18 cellular contexts compared by ENCODE assay signal in the genomic region with DNA sequence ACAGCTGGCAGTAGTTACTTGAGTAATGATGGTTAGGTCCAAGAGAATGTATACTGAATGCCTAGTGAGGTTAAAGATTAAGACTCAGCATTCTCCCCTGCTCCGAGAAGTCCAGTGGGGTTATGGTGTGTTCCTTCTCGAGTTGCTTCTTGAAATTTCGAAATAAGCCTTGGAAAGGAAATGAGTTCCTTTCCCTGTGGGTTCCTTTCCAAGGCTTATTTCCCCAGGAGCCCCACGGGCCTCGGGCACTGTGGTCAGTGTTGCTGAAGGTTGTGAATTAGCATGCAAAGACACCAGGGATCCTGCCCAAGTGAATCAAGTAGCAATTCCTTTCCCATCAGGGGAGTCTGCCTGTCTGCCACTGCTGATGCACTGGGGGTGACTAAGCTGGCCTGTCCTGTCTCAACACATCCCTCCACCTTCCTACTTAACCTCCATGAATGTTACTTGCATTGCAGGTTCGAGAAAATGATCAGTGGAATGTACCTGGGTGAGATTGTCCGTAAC. TPM values are rescaled to one million over a fixed set of nuclear protein-coding genes. Genes with fewer than 3 reads are reported as not detected.
DNase-seq lines count a peak whose midpoint lies in the region; ATAC-seq, FAIRE-seq and TF ChIP-seq lines count a peak whose summit lies in the region.
"Had no signal": no experiment of that assay in that cellular context is flagged by ENCODE, and none has a peak within 500 bp of the region (broad histone marks: within the 10 kb centered on the region; RNA-seq: fewer than 3 reads in every experiment).

No MANE protein-coding gene starts in this region.

- H3K9ac ChIP-seq in IMR-90 (ENCODE audit: low read depth, low read length) (peak overlapping the region; percentile 16; the same call in 1 of the 2 replicates), mammary epithelial cell (ENCODE audit: insufficient read depth, low read length) (no peak overlapping the region), keratinocyte (ENCODE audit: control insufficient read depth, extremely low read depth, insufficient read depth, low read length) (peak overlapping the region; percentile 71)

- H3K36me3 ChIP-seq in IMR-90 (ENCODE audit: control insufficient read depth, insufficient read depth, low read length) (peaks cover 71% of the 10 kb centered on the region), mammary epithelial cell (ENCODE audit: insufficient read depth, low read length) (peaks cover 41% of the 10 kb centered on the region), keratinocyte (ENCODE audit: control insufficient read depth in 2 of 2, extremely low read depth in 1 of 2, insufficient read depth in 2 of 2, low read length in 2 of 2) (peaks cover 35 to 49% of the 10 kb centered on the region in 2 experiments)
- H3K36me3 ChIP-seq: right atrium auricular region had no signal

- TF ChIP-seq POLR2A in IMR-90 (IDR thresholded peaks at IDR 0.05; ENCODE audit: low read depth, low read length) = no peak

- H2BK15ac ChIP-seq in IMR-90 (ENCODE audit: low read depth, low read length) = peak overlapping the region; percentile 73; the same call in 2 of the 3 replicates

- in situ Hi-C loops in IMR-90 (cut with MboI; ENCODE audit: low sequenced_read_pairs) (no loop called here), mammary epithelial cell (cut with MboI; ENCODE audit: low sequenced_read_pairs in 2 of 2) (no loop called here)

- BruUV-seq in IMR-90 (replicated peaks; lab: Mats Ljungman, UMichigan) (no TSS peak), mammary epithelial cell (replicated peaks; lab: Mats Ljungman, UMichigan) (no TSS peak)

- H4K5ac ChIP-seq in IMR-90 (ENCODE audit: low read depth, low read length) = peak overlapping the region; percentile 41

- peak overlapping the region; percentile 79 for H3K27ac ChIP-seq in IMR-90 (ENCODE audit: insufficient read depth, low read length)
- peak overlapping the region; percentile 69 for H3K27ac ChIP-seq in mammary epithelial cell (ENCODE audit: insufficient read depth, low read depth, low read length)
- peak overlapping the region; percentile 89 for H3K27ac ChIP-seq in keratinocyte (ENCODE audit: control insufficient read depth, insufficient read depth, low read length)
- H3K27ac ChIP-seq in caudate nucleus (ENCODE audit: low read depth, low read length) = no peak overlapping the region
- H3K27ac ChIP-seq: right atrium auricular region had no signal

- H3K14ac ChIP-seq in IMR-90 (replicated peaks; ENCODE audit: low read depth, low read length) = peak overlapping the region; percentile 75

- peak overlapping the region; percentile 93 for H2AK5ac ChIP-seq in IMR-90 (ENCODE audit: low read depth, low read length)

- CTCF ChIA-PET in IMR-90 (lab: Yijun Ruan, JAX) = no interaction called here
- CTCF ChIA-PET in mammary epithelial cell (lab: Charles Lee; ENCODE audit: low non-redundant PET) = no interaction called here

- ATAC-seq in IMR-90 (ENCODE audit: low read depth) (peak; percentile 67), HG02798 (IDR thresholded peaks at IDR 0.05; ENCODE audit: poor library complexity, unreplicated experiment) (no peak)
- ATAC-seq: left lobe of liver, natural killer cell had no signal

- peak overlapping the region; percentile 74 for H2AK9ac ChIP-seq in IMR-90 (replicated peaks; ENCODE audit: low read depth, low read length, poor library complexity)

- H2BK5ac ChIP-seq in IMR-90 (ENCODE audit: low read depth, low read length, poor library complexity, severe bottlenecking) = peak overlapping the region; percentile 95

- H3K79me1 ChIP-seq in IMR-90 (ENCODE audit: low read depth in 1 of 2, low read length in 2 of 2) = peaks cover 4 to 17% of the 10 kb centered on the region in 2 experiments; a peak in 3 of 4 replicates

- H3K4ac ChIP-seq in IMR-90 (ENCODE audit: low read depth, low read length) = peak overlapping the region; percentile 92

- peaks cover 16% of the 10 kb centered on the region for H3K4me1 ChIP-seq in IMR-90 (ENCODE audit: control insufficient read depth, insufficient read depth, low read length)
- H3K4me1 ChIP-seq in mammary epithelial cell (ENCODE audit: insufficient read depth, low read length) = peaks cover 39% of the 10 kb centered on the region
- peaks cover 30% of the 10 kb centered on the region for H3K4me1 ChIP-seq in keratinocyte (ENCODE audit: control insufficient read depth, extremely low read depth, insufficient read depth, low read length)
- H3K4me1 ChIP-seq: right atrium auricular region had no signal

- no peak for TF ChIP-seq RAD21 in IMR-90 (IDR thresholded peaks at IDR 0.05; ENCODE audit: low read length)

- H3K4me2 ChIP-seq in IMR-90 (ENCODE audit: low read depth, low read length) = peak overlapping the region; percentile 6; the same call in 1 of the 2 replicates
- H3K4me2 ChIP-seq in mammary epithelial cell (ENCODE audit: insufficient read depth, low read depth, low read length) = peak overlapping the region; percentile 76
- H3K4me2 ChIP-seq in keratinocyte (ENCODE audit: control insufficient read depth, extremely low read depth, insufficient read depth, low read depth, low read length) = peak overlapping the region; percentile 95

- POLR2A ChIA-PET in IMR-90 (lab: Charles Lee; ENCODE audit: unreplicated experiment) = no interaction called here

- TF ChIP-seq CTCF in AG09319 (IDR thresholded peaks at IDR 0.05; ENCODE audit: low read depth, low read length) = no peak
- TF ChIP-seq CTCF in IMR-90 (conservative IDR thresholded peaks at IDR 0.05; ENCODE audit: low read depth, low read length) = no peak
- no peak for TF ChIP-seq CTCF in mammary epithelial cell (conservative IDR thresholded peaks at IDR 0.05 in 1 of 2, IDR thresholded peaks at IDR 0.05 in 1 of 2; ENCODE audit: extremely low read depth in 1 of 2, insufficient read depth in 1 of 2, low read depth in 1 of 2, low read length in 2 of 2)
- TF ChIP-seq CTCF in keratinocyte (optimal IDR thresholded peaks at IDR 0.05 in 1 of 3, IDR thresholded peaks at IDR 0.05 in 1 of 3, conservative IDR thresholded peaks at IDR 0.05 in 1 of 3; ENCODE audit: extremely low read depth in 1 of 3, insufficient read depth in 2 of 3, low read length in 3 of 3) = no peak

- peaks cover 30% of the 10 kb centered on the region for H3K9me1 ChIP-seq in IMR-90 (ENCODE audit: insufficient read depth, low read length)
- H3K9me1 ChIP-seq in keratinocyte (ENCODE audit: control insufficient read depth, extremely low read depth, insufficient read depth, low read length) = no peaks in the 10 kb centered on the region

- H4K20me1 ChIP-seq in IMR-90 (ENCODE audit: insufficient read depth, low read length) (peaks cover 8% of the 10 kb centered on the region; the same call in 1 of the 2 replicates), mammary epithelial cell (ENCODE audit: insufficient read depth, low read length) (no peaks in the 10 kb centered on the region), keratinocyte (ENCODE audit: control insufficient read depth, extremely low read depth, insufficient read depth, low read length) (no peaks in the 10 kb centered on the region)

- peak overlapping the region; percentile 62 for H3K18ac ChIP-seq in IMR-90 (ENCODE audit: low read depth, low read length)

- H3K4me3 ChIP-seq in IMR-90 (ENCODE audit: insufficient read depth, low read depth, low read length) (no peak overlapping the region), mammary epithelial cell (replicated peaks in 1 of 3; ENCODE audit: insufficient read depth in 1 of 3, low read depth in 2 of 3, low read length in 3 of 3) (peak overlapping the region in 1 of 3 experiments; percentile 3), keratinocyte (ENCODE audit: control insufficient read depth in 2 of 3, extremely low read depth in 1 of 3, insufficient read depth in 2 of 3, low read depth in 1 of 3, low read length in 3 of 3) (peak overlapping the region in 2 of 3 experiments; percentile 53 to 67)
- H3K4me3 ChIP-seq: right atrium auricular region had no signal

- H4K91ac ChIP-seq in IMR-90 (ENCODE audit: insufficient read depth, low read depth, low read length) = peak overlapping the region; percentile 91

- FAIRE-seq in keratinocyte (lab: Jason Lieb, UNC) = peak; percentile 100
- FAIRE-seq: GM18507, H1 had no signal

- intact Hi-C loops in IMR-90 (cut with micrococcal nuclease) = no loop called here
- intact Hi-C loops in mammary epithelial cell (cut with micrococcal nuclease) = loop anchor here (5.0 kb wide), 1 partner anchor 70 kb away; a partner anchor contains a TSS

- DNase-seq in AG09319 (ENCODE audit: extremely low read depth, low read depth) (peak; percentile 68), IMR-90 (peak; percentile 67), mammary epithelial cell (peak; percentile 93), keratinocyte (ENCODE audit: low read depth, low spot score) (peak; percentile 88), inferior parietal cortex (ENCODE audit: extremely low spot score) (no peak), caudate nucleus (lab: John Stamatoyannopoulos, UW) (no peak), DMS 273 treated with DMSO at 0.1 percent for 48 hours (lab: John Stamatoyannopoulos, UW) (no peak)
- DNase-seq: activated CD4-positive, CD25-positive, alpha-beta regulatory T cell treated with anti-CD3 and anti-CD28 coated beads, Interleukin-2, amount 50 U/mL, for 72 hours; activated T-cell treated with anti-CD3 and anti-CD28 coated beads, Interleukin-2, amount 50 U/mL, for 48 hours; CD4-positive, alpha-beta memory T cell; effector memory CD4-positive, alpha-beta T cell; MM.1S; natural killer cell had no signal

- WGBS in IMR-90 (ENCODE audit: extremely low coverage in 2 of 2, insufficient read length in 1 of 2), 2 experiments = 100% methylated on average over 1 of the region's 7 CpGs; no CpG with 5 or more reads in 1 of the 2 experiments
- WGBS in mammary epithelial cell (ENCODE audit: low coverage, missing lambda C conversion rate) = 3% methylated on average over 7 of the region's 7 CpGs

- H4K8ac ChIP-seq in IMR-90 (ENCODE audit: low read depth in 2 of 2, low read length in 2 of 2) = peak overlapping the region; percentile 23 to 76

- H2BK120ac ChIP-seq in IMR-90 (ENCODE audit: low read depth, low read length) = peak overlapping the region; percentile 93

- H2AFZ ChIP-seq in IMR-90 (replicated peaks; ENCODE audit: low read length, poor library complexity) (peak overlapping the region; percentile 67), mammary epithelial cell (ENCODE audit: low read depth, low read length) (peak overlapping the region; percentile 55), keratinocyte (ENCODE audit: control insufficient read depth, low read length) (peak overlapping the region; percentile 81)

- dilution Hi-C loops in IMR-90 (cut with HindIII; ENCODE audit: low sequenced_read_pairs, unreplicated experiment) = no loop called here
- dilution Hi-C loops in mammary epithelial cell (cut with HindIII; ENCODE audit: low sequenced_read_pairs) = loop anchor here (5.0 kb wide), 1 partner anchor 195 kb away; no protein-coding TSS in a partner anchor
- dilution Hi-C loops in keratinocyte (cut with MboI; ENCODE audit: extremely low pct_ligation_motif_present, low sequenced_read_pairs) = no loop called here

- H2BK20ac ChIP-seq in IMR-90 (ENCODE audit: low read depth, low read length) = peak overlapping the region; percentile 82

- peak overlapping the region; percentile 88 for H3K23ac ChIP-seq in IMR-90 (ENCODE audit: low read depth, low read length)

- H3K27me3 ChIP-seq in IMR-90 (ENCODE audit: control insufficient read depth, insufficient read depth, low read length) = no peaks in the 10 kb centered on the region
- H3K27me3 ChIP-seq in mammary epithelial cell (ENCODE audit: insufficient read depth, low read length) = no peaks in the 10 kb centered on the region
- no peaks in the 10 kb centered on the region for H3K27me3 ChIP-seq in keratinocyte (ENCODE audit: control insufficient read depth, extremely low read depth, insufficient read depth, low read length)
- H3K27me3 ChIP-seq: right atrium auricular region had no signal

- H3K9me3 ChIP-seq in IMR-90 (ENCODE audit: control insufficient read depth, insufficient read depth, low read length) = no peaks in the 10 kb centered on the region
- H3K9me3 ChIP-seq in mammary epithelial cell (replicated peaks; ENCODE audit: insufficient read depth, low read length) = no peaks in the 10 kb centered on the region
- no peaks in the 10 kb centered on the region for H3K9me3 ChIP-seq in keratinocyte (ENCODE audit: control insufficient read depth, low read depth, low read length)
- H3K9me3 ChIP-seq: right atrium auricular region had no signal

- peak overlapping the region; percentile 45 for H3K56ac ChIP-seq in IMR-90 (ENCODE audit: extremely low read depth, insufficient read depth, low read length)

- H3K79me2 ChIP-seq in mammary epithelial cell (ENCODE audit: insufficient read depth, low read length) = peaks cover 5% of the 10 kb centered on the region
- no peaks in the 10 kb centered on the region for H3K79me2 ChIP-seq in keratinocyte (ENCODE audit: control insufficient read depth, insufficient read depth, low read length)

RNA-seq across cellular contexts. Expression of a gene that starts 53.6 kb away (rescaled TPM):
- total RNA-seq in IMR-90 (2012; rRNA removed) (17.4 and 17.8 TPM in 2 replicates), mammary epithelial cell (10 to 100 TPM; 13.0 to 56.1 TPM)
- polyA plus RNA-seq in IMR-90 (2012; rRNA removed) (18.7 and 20.9 TPM in 2 replicates), mammary epithelial cell (41.0 TPM), keratinocyte (20.3 to 27.1 TPM (median 23.2 TPM) in 3 replicates)
- 13.3 and 14.0 TPM in 2 replicates for polyA plus RNA-seq in IMR-90 (2012; cell fraction: cytosol; rRNA removed)
- polyA plus RNA-seq in IMR-90 (2012; cell fraction: nucleus; rRNA removed; ENCODE audit: low replicate concordance) = 17.6 and 26.9 TPM in 2 replicates
- polyA minus RNA-seq in mammary epithelial cell (131 TPM), keratinocyte (27.5 to 58.4 TPM (median 58.2 TPM) in 3 replicates)
- 56.1 TPM for polyA plus RNA-seq in keratinocyte (2011; ENCODE audit: low read depth)
- 13.8 and 15.1 TPM in 2 replicates for polyA plus RNA-seq in keratinocyte (2011; cell fraction: cytosol; rRNA removed)
- 29.1 and 39.4 TPM in 2 replicates for polyA plus RNA-seq in keratinocyte (2011; cell fraction: nucleus; rRNA removed)
- 21.7 and 83.6 TPM in 2 replicates for polyA plus RNA-seq in keratinocyte (2012; ENCODE audit: low replicate concordance)
- polyA minus RNA-seq in keratinocyte (2011; cell fraction: cytosol; rRNA and poly(A)+ RNA removed) = 28.2 TPM
- polyA minus RNA-seq in keratinocyte (2011; cell fraction: nucleus; rRNA and poly(A)+ RNA removed) = 38.4 and 46.2 TPM in 2 replicates

Comparison
In these comparisons a context has a peak if more than half of its experiments do, and no peak if none do; other contexts are left out.
1. DNase-seq: peak in AG09319 (single experiment), IMR-90 (single experiment), mammary epithelial cell (single experiment) and keratinocyte (single experiment); none in inferior parietal cortex (single experiment), caudate nucleus (0 of 61) and DMS 273 treated with DMSO at 0.1 percent for 48 hours (single experiment).
2. H3K4me2 ChIP-seq: peak in every context shown above with its lines; median percentile 95 in keratinocyte; 76 in mammary epithelial cell; 6 in IMR-90.
3. Peak in every context shown above with its lines, with median percentiles within 50 percentile points of each other: H2AFZ ChIP-seq.